Comparison of ENCODE assay signal across 8 cellular contexts in genomic region chr10:98134117-98134430, GRCh38. TPM values are rescaled to one million over a fixed set of nuclear protein-coding genes. Genes with fewer than 3 reads are reported as not detected.
DNase-seq lines count a peak whose midpoint lies in the region; ATAC-seq, FAIRE-seq and TF ChIP-seq lines count a peak whose summit lies in the region.

No MANE protein-coding gene starts in this region.

- TF ChIP-seq CTCF in HepG2 (CRISPR knock-in tag; IDR thresholded peaks at IDR 0.05) (no peak), tibial artery (IDR thresholded peaks at IDR 0.05) (no peak), GM13976 (IDR thresholded peaks at IDR 0.05; ENCODE audit: borderline replicate concordance, control extremely low read depth, extremely low read depth, insufficient read depth, missing control alignments) (no peak)

- H3K4me3 ChIP-seq in HepG2 (replicated peaks in 1 of 3; ENCODE audit: insufficient read depth in 1 of 3, low read depth in 2 of 3, low read length in 3 of 3) = peak overlapping the region; percentile 65 to 99 (median 81); a peak in 5 of 6 replicates
- H3K4me3 ChIP-seq in tibial artery = peak overlapping the region; percentile 85 to 92

- H3K9me3 Mint-ChIP-seq in activated naive CD8-positive, alpha-beta T cell treated with anti-CD3 and anti-CD28 coated beads for 36 hours = peaks cover 7% of the 10 kb centered on the region

- H2AFZ ChIP-seq in HepG2 (ENCODE audit: low read length) = peak overlapping the region; percentile 98

- no peak for FAIRE-seq in HepG2 (lab: Jason Lieb, UNC)

- H3K27ac ChIP-seq in HepG2 (ENCODE audit: extremely low read length, insufficient read depth, low read length) (no peak overlapping the region), tibial artery (peak overlapping the region; percentile 84 to 89)

- H3K27me3 Mint-ChIP-seq in activated naive CD8-positive, alpha-beta T cell treated with anti-CD3 and anti-CD28 coated beads for 36 hours = no peaks in the 10 kb centered on the region

- intact Hi-C loops in HepG2 (cut with micrococcal nuclease; ENCODE audit: unreplicated experiment) (no loop called here), tibial artery (cut with DNase I; ENCODE audit: low total_unique reads) (no loop called here)

- H3K9ac ChIP-seq in HepG2 (ENCODE audit: insufficient read depth, low read depth, low read length) = peak overlapping the region; percentile 86

- no peak for TF ChIP-seq POLR2A in HepG2 (IDR thresholded peaks at IDR 0.05; ENCODE audit: insufficient read depth in 1 of 2, low read depth in 2 of 2, low read length in 2 of 2)

- H3K36me3 ChIP-seq in HepG2 (replicated peaks in 1 of 2; ENCODE audit: control insufficient read depth in 1 of 2, insufficient read depth in 2 of 2, low read length in 2 of 2) (no peaks in the 10 kb centered on the region), tibial artery (no peaks in the 10 kb centered on the region)

- in situ Hi-C loops in HepG2 (cut with HindIII; ENCODE audit: extremely low pct_ligation_motif_present, low pct_unique_long_range_greater_than_20kb) (no loop called here), GM13976 (cut with MboI; ENCODE audit: low sequenced_read_pairs, unreplicated experiment) (no loop called here)

- BruUV-seq in HepG2 (replicated peaks; lab: Mats Ljungman, UMichigan) = no TSS peak

- H4K20me1 ChIP-seq in HepG2 (ENCODE audit: insufficient read depth, low read length) = no peaks in the 10 kb centered on the region

- H3K4me1 ChIP-seq in HepG2 (ENCODE audit: insufficient read depth, low read length) (peaks cover 58% of the 10 kb centered on the region), tibial artery (peaks cover 0 to 17% (median 6%) of the 10 kb centered on the region in 4 donors)

- WGBS in HepG2 (ENCODE audit: low lambda C conversion rate) = 82% methylated on average over 5 of the region's 5 CpGs

- H3K36me3 Mint-ChIP-seq in activated naive CD8-positive, alpha-beta T cell treated with anti-CD3 and anti-CD28 coated beads for 36 hours = peaks cover 13% of the 10 kb centered on the region

- peaks cover 37% of the 10 kb centered on the region for H3K4me1 Mint-ChIP-seq in activated naive CD8-positive, alpha-beta T cell treated with anti-CD3 and anti-CD28 coated beads for 36 hours

- H3K27me3 ChIP-seq in HepG2 (ENCODE audit: control insufficient read depth in 1 of 2, insufficient read depth in 2 of 2, low read length in 2 of 2) (no peaks in the 10 kb centered on the region; a peak in 1 of 5 replicates), tibial artery (no peaks in the 10 kb centered on the region)

- no peak for TF ChIP-seq RAD21 in HepG2 (CRISPR knock-in tag; IDR thresholded peaks at IDR 0.05)

- CTCF ChIA-PET in HepG2 (lab: Yijun Ruan, JAX; ENCODE audit: low intra/inter-chr PET ratio, low total read pairs) = no interaction called here

- TF ChIP-seq EP300 in HepG2 (IDR thresholded peaks at IDR 0.05; ENCODE audit: low read depth in 2 of 2, low read length in 2 of 2) = no peak
- TF ChIP-seq EP300 in HepG2 (CRISPR knock-in tag; IDR thresholded peaks at IDR 0.05; ENCODE audit: borderline replicate concordance) = no peak

- peak overlapping the region; percentile 89 for H3K4me2 ChIP-seq in HepG2 (ENCODE audit: low read depth, low read length)

- H3K4me3 Mint-ChIP-seq in activated naive CD8-positive, alpha-beta T cell treated with anti-CD3 and anti-CD28 coated beads for 36 hours = peak overlapping the region; percentile 88

- peak overlapping the region; percentile 88 for H3K27ac Mint-ChIP-seq in activated naive CD8-positive, alpha-beta T cell treated with anti-CD3 and anti-CD28 coated beads for 36 hours

- H3K9me3 ChIP-seq in HepG2 (ENCODE audit: low read length) (peaks cover 5% of the 10 kb centered on the region; the same call in 1 of the 2 replicates), tibial artery (no peaks in the 10 kb centered on the region)

- peaks cover 38% of the 10 kb centered on the region for H3K79me2 ChIP-seq in HepG2 (ENCODE audit: insufficient read depth, low read length)

- no peak for ATAC-seq in HepG2

- POLR2A ChIA-PET in HepG2 (lab: Yijun Ruan, JAX) = interaction anchor here (0.7 to 1.2 kb wide), 8 partner anchors 8 to 353 kb away, joined by 3 to 5 read pairs (median 4); partner anchors contain the start of genes LOXL4 and PYROXD2

- DNase-seq in activated T-cell treated with anti-CD3 and anti-CD28 coated beads for 4 hours (peak; percentile 7), HepG2 (ENCODE audit: low spot score) (no peak), tibial artery (no peak), GM13976 (ENCODE audit: low spot score) (no peak), activated gamma-delta T cell treated with Interleukin-2 at 50 U/mL for 16 hours (no peak), HCEC 1CT (no peak)
- DNase-seq in activated T-cell treated with anti-CD3 and anti-CD28 coated beads, Interleukin-2, amount 50 U/mL, for 48 hours = no peak
- DNase-seq in activated naive CD8-positive, alpha-beta T cell treated with anti-CD3 and anti-CD28 coated beads for 36 hours = peak; percentile 12

TF ChIP-seq in HepG2, 621 proteins besides CTCF, POLR2A, EP300 and RAD21 (continues in another document):
- TF ChIP-seq ZNF597 (CRISPR knock-in tag; IDR thresholded peaks at IDR 0.05) (no peak), SNAI1 (CRISPR knock-in tag; IDR thresholded peaks at IDR 0.05; ENCODE audit: borderline replicate concordance) (0 out of 2 replicates have a peak, but pooled peaks have one; percentile 3), ZNF329 (CRISPR knock-in tag; IDR thresholded peaks at IDR 0.05; ENCODE audit: low read depth) (0 out of 2 replicates have a peak, but pooled peaks have one; percentile 5), FOXC1 (CRISPR knock-in tag; IDR thresholded peaks at IDR 0.05; ENCODE audit: borderline replicate concordance) (0 out of 2 replicates have a peak, but pooled peaks have one; percentile 45), ATM (IDR thresholded peaks at IDR 0.05; ENCODE audit: borderline replicate concordance) (no peak), PRDM4 (CRISPR knock-in tag; IDR thresholded peaks at IDR 0.05; ENCODE audit: borderline replicate concordance) (no peak), ZNF605 (CRISPR knock-in tag; IDR thresholded peaks at IDR 0.05) (peak; percentile 42; the same call in 1 of the 2 replicates), RBAK (CRISPR knock-in tag; IDR thresholded peaks at IDR 0.05) (no peak), ZNF383 (CRISPR knock-in tag; IDR thresholded peaks at IDR 0.05; ENCODE audit: borderline replicate concordance) (no peak), ZBTB20 (CRISPR knock-in tag; IDR thresholded peaks at IDR 0.05; ENCODE audit: borderline replicate concordance, low read depth) (no peak), ZNF33A (CRISPR knock-in tag; IDR thresholded peaks at IDR 0.05; ENCODE audit: borderline replicate concordance) (no peak), ETV6 (CRISPR knock-in tag; conservative IDR thresholded peaks at IDR 0.05) (no peak)

RNA-seq across cellular contexts. Expression of gene R3HCC1L, which starts 0.4 kb away (rescaled TPM):
- 10 to 100 TPM; 17.7 to 20.3 TPM for total RNA-seq in activated naive CD8-positive, alpha-beta T cell treated with anti-CD3 and anti-CD28 coated beads for 36 hours
- 12.2 and 14.7 TPM in 2 replicates for total RNA-seq in HepG2 (2016; rRNA removed; fragmentation: Illumina TruSeq; extraction: Trizol)
- 6.4 and 8.3 TPM in 2 replicates for total RNA-seq in HepG2 (2016; cell fraction: cytosol; rRNA removed; fragmentation: Illumina TruSeq; extraction: Trizol; ENCODE audit: low read depth)
- total RNA-seq in HepG2 (2016; cell fraction: insoluble cytoplasmic fraction; rRNA removed; fragmentation: Illumina TruSeq; extraction: Trizol) = 12.3 and 16.1 TPM in 2 replicates
- 7.8 and 9.8 TPM in 2 replicates for total RNA-seq in HepG2 (2016; cell fraction: membrane; rRNA removed; fragmentation: Illumina TruSeq; extraction: Trizol)
- 15.8 and 17.6 TPM in 2 replicates for total RNA-seq in HepG2 (2016; cell fraction: nucleus; rRNA removed; fragmentation: Illumina TruSeq; extraction: Trizol)
- polyA plus RNA-seq in HepG2 (2011; rRNA removed) = 6.0 and 6.5 TPM in 2 replicates
- polyA plus RNA-seq in HepG2 (2011; cell fraction: cytosol; rRNA removed) = 3.5 and 5.4 TPM in 2 replicates
- 5.4 and 5.5 TPM in 2 replicates for polyA plus RNA-seq in HepG2 (2011; cell fraction: nucleus; rRNA removed)
- polyA plus RNA-seq in HepG2 (2012) = 6.1 and 6.8 TPM in 2 replicates
- 1.1 and 1.2 TPM in 2 replicates for polyA plus RNA-seq in HepG2 (2016; cell fraction: cytosol; fragmentation: Illumina TruSeq; extraction: Trizol; ENCODE audit: low read depth)
- polyA plus RNA-seq in HepG2 (2016; cell fraction: insoluble cytoplasmic fraction; fragmentation: Illumina TruSeq; extraction: Trizol; ENCODE audit: low read depth) = 11.7 and 14.4 TPM in 2 replicates
- 2.4 TPM in 2 replicates for polyA plus RNA-seq in HepG2 (2016; cell fraction: membrane; fragmentation: Illumina TruSeq; extraction: Trizol; ENCODE audit: low read depth)
- 11.5 and 12.8 TPM in 2 replicates for polyA plus RNA-seq in HepG2 (2016; cell fraction: nucleus; fragmentation: Illumina TruSeq; extraction: Trizol; ENCODE audit: insufficient read depth, low read depth)
- polyA minus RNA-seq in HepG2 (2011; rRNA and poly(A)+ RNA removed; ENCODE audit: low replicate concordance) = 4.4 and 10.2 TPM in 2 replicates
- 5.9 and 6.1 TPM in 2 replicates for polyA minus RNA-seq in HepG2 (2011; cell fraction: cytosol; rRNA and poly(A)+ RNA removed)
- 40.9 and 41.9 TPM in 2 replicates for polyA minus RNA-seq in HepG2 (2011; cell fraction: nucleus; rRNA and poly(A)+ RNA removed)

Comparison
In these comparisons a context has a peak if more than half of its experiments do, and no peak if none do; other contexts are left out.
1. DNase-seq: peak in activated T-cell treated with anti-CD3 and anti-CD28 coated beads for 4 hours (single experiment) and activated naive CD8-positive, alpha-beta T cell treated with anti-CD3 and anti-CD28 coated beads for 36 hours (single experiment); none in activated T-cell treated with anti-CD3 and anti-CD28 coated beads, Interleukin-2, amount 50 U/mL, for 48 hours (0 of 2), HepG2 (single experiment), tibial artery (0 of 2), GM13976 (single experiment), activated gamma-delta T cell treated with Interleukin-2 at 50 U/mL for 16 hours (single experiment) and HCEC 1CT (single experiment).